In genomic region chr1:81703352-81703735, GRCh38 we compare ENCODE assay signal across 16 cellular contexts.
DNase-seq lines count a peak whose midpoint lies in the region; ATAC-seq and TF ChIP-seq lines count a peak whose summit lies in the region.
"Had no signal": no experiment of that assay in that cellular context is flagged by ENCODE, and none has a peak within 500 bp of the region (broad histone marks: within the 10 kb centered on the region; RNA-seq: fewer than 3 reads in every experiment).

No MANE protein-coding gene starts in this region.

- H3K27me3 ChIP-seq in breast epithelium (no peaks in the 10 kb centered on the region), endodermal cell (ENCODE audit: control insufficient read depth, insufficient read depth, low read length, poor library complexity, severe bottlenecking) (no peaks in the 10 kb centered on the region)
- H3K27me3 ChIP-seq: tibial artery had no signal

- ATAC-seq in T-cell (replicated peaks in 1 of 4) = no peak
- ATAC-seq: activated T-cell treated with anti-CD3 and anti-CD28 coated beads, Interleukin-2, amount 50 U/mL, for 72 hours had no signal

- H3K36me3 Mint-ChIP-seq in MCF 10A (ENCODE audit: insufficient read depth, unreplicated experiment) = peaks cover 5% of the 10 kb centered on the region
- H3K36me3 Mint-ChIP-seq in endodermal cell (ENCODE audit: low read depth) = no peaks in the 10 kb centered on the region
- no peaks in the 10 kb centered on the region for H3K36me3 Mint-ChIP-seq in T-cell
- H3K36me3 Mint-ChIP-seq: memory B cell had no signal

- H3K9me3 Mint-ChIP-seq in MCF 10A (ENCODE audit: unreplicated experiment) = no peaks in the 10 kb centered on the region
- no peaks in the 10 kb centered on the region for H3K9me3 Mint-ChIP-seq in endodermal cell
- peaks cover 6 to 20% (median 8%) of the 10 kb centered on the region in 3 donors for H3K9me3 Mint-ChIP-seq in T-cell

- DNase-seq in MCF 10A (ENCODE audit: unreplicated experiment) (peak; percentile 52), breast epithelium (ENCODE audit: low spot score in 2 of 2) (no peak), astrocyte of the spinal cord (ENCODE audit: low read depth, low spot score) (peak; percentile 73), glomerular visceral epithelial cell (ENCODE audit: extremely low spot score) (peak; percentile 27), germinal center (ENCODE audit: low spot score) (no peak), endodermal cell (no peak), NCI-H1105 (lab: John Stamatoyannopoulos, UW) (no peak), T-cell (no peak)
- DNase-seq: 8988T; activated CD4-positive, alpha-beta T cell treated with anti-CD3 and anti-CD28 coated beads for 1 hour; activated T-cell treated with anti-CD3 and anti-CD28 coated beads, Interleukin-2, amount 50 U/mL, for 72 hours; aorta; stimulated activated CD4-positive, alpha-beta T cell treated with anti-CD3 and anti-CD28 coated beads, Interleukin-15, amount 100 ng/mL, for 24 hours; tibial artery had no signal

- TF ChIP-seq CTCF in MCF 10A (IDR thresholded peaks at IDR 0.05; ENCODE audit: unreplicated experiment) (no peak), breast epithelium (IDR thresholded peaks at IDR 0.05) (no peak), astrocyte of the spinal cord (IDR thresholded peaks at IDR 0.05; ENCODE audit: low read depth, low read length) (no peak), endodermal cell (conservative IDR thresholded peaks at IDR 0.05) (no peak)

- H3K4me1 ChIP-seq in breast epithelium (no peaks in the 10 kb centered on the region), endodermal cell (ENCODE audit: control insufficient read depth, insufficient read depth, low read length) (peaks cover 4% of the 10 kb centered on the region)
- H3K4me1 ChIP-seq: parathyroid adenoma, tibial artery had no signal

- peak overlapping the region; percentile 86 for H3K27ac Mint-ChIP-seq in MCF 10A (ENCODE audit: low read depth, unreplicated experiment)
- no peak overlapping the region for H3K27ac Mint-ChIP-seq in endodermal cell
- H3K27ac Mint-ChIP-seq in T-cell = no peak overlapping the region
- H3K27ac Mint-ChIP-seq: activated T-cell treated with anti-CD3 and anti-CD28 coated beads, Interleukin-2, amount 50 U/mL, for 72 hours; memory B cell had no signal

- H3K4me3 ChIP-seq in breast epithelium (no peak overlapping the region), astrocyte of the spinal cord (ENCODE audit: low read depth, low read length) (no peak overlapping the region), endodermal cell (ENCODE audit: low read length) (no peak overlapping the region)
- H3K4me3 ChIP-seq: tibial artery had no signal

- no peak for TF ChIP-seq POLR2A in breast epithelium (IDR thresholded peaks at IDR 0.05)

- no TSS peak for BruUV-seq in MCF 10A (replicated peaks; lab: Mats Ljungman, UMichigan)

- H3K36me3 ChIP-seq in breast epithelium (no peaks in the 10 kb centered on the region), endodermal cell (ENCODE audit: control insufficient read depth, insufficient read depth, low read length) (no peaks in the 10 kb centered on the region)
- H3K36me3 ChIP-seq: tibial artery had no signal

- peaks cover 49% of the 10 kb centered on the region for H3K4me1 Mint-ChIP-seq in MCF 10A (ENCODE audit: insufficient read depth, unreplicated experiment)
- peaks cover 15% of the 10 kb centered on the region for H3K4me1 Mint-ChIP-seq in endodermal cell
- no peaks in the 10 kb centered on the region for H3K4me1 Mint-ChIP-seq in T-cell
- H3K4me1 Mint-ChIP-seq: memory B cell had no signal

- in situ Hi-C loops in astrocyte of the spinal cord (cut with HindIII; ENCODE audit: low sequenced_read_pairs) = no loop called here

- intact Hi-C loops in MCF 10A (cut with micrococcal nuclease) = no loop called here
- intact Hi-C loops in breast epithelium (cut with DNase I; ENCODE audit: low total_unique reads) = no loop called here

- POLR2A ChIA-PET in MCF 10A (lab: Yijun Ruan, JAX) = interaction anchor here (0.7 to 1.9 kb wide), 3 partner anchors 12 to 1405 kb away, joined by 3 to 8 read pairs (median 6); no protein-coding TSS in a partner anchor
- POLR2A ChIA-PET in T-cell (lab: Charles Lee) = no interaction called here

- 95 to 100% methylated on average over 1 to 3 of the region's 3 CpGs for whole genome bisulfite sequencing in endodermal cell (ENCODE audit: insufficient coverage in 1 of 2, insufficient read length in 1 of 2), 2 experiments

- H3K27me3 Mint-ChIP-seq in MCF 10A (ENCODE audit: insufficient read depth, unreplicated experiment) = no peaks in the 10 kb centered on the region
- no peaks in the 10 kb centered on the region for H3K27me3 Mint-ChIP-seq in endodermal cell (ENCODE audit: insufficient read depth)
- no peaks in the 10 kb centered on the region for H3K27me3 Mint-ChIP-seq in T-cell

- no peaks in the 10 kb centered on the region for H3K9me3 ChIP-seq in breast epithelium
- no peaks in the 10 kb centered on the region for H3K9me3 ChIP-seq in endodermal cell (ENCODE audit: control insufficient read depth, low read length)
- H3K9me3 ChIP-seq: tibial artery had no signal

- H3K9ac ChIP-seq in endodermal cell (ENCODE audit: extremely low read depth, low read length, poor library complexity, severe bottlenecking) = no peak overlapping the region
- H3K9ac ChIP-seq: parathyroid adenoma had no signal

- CTCF ChIA-PET in MCF 10A (lab: Yijun Ruan, JAX) (no interaction called here), T-cell (lab: Charles Lee) (no interaction called here)

- H3K27ac ChIP-seq in breast epithelium (no peak overlapping the region), endodermal cell (ENCODE audit: low read depth, low read length) (no peak overlapping the region)
- H3K27ac ChIP-seq: parathyroid adenoma, tibial artery had no signal

- H3K4me3 Mint-ChIP-seq in MCF 10A (ENCODE audit: unreplicated experiment) (peak overlapping the region; percentile 56), endodermal cell (no peak overlapping the region), T-cell (no peak overlapping the region)
- H3K4me3 Mint-ChIP-seq: activated T-cell treated with anti-CD3 and anti-CD28 coated beads, Interleukin-2, amount 50 U/mL, for 72 hours; memory B cell had no signal

Comparison
In these comparisons a context has a peak if more than half of its experiments do, and no peak if none do; other contexts are left out.
1. DNase-seq: peak in MCF 10A (single experiment), astrocyte of the spinal cord (single experiment) and glomerular visceral epithelial cell (single experiment); none in breast epithelium (0 of 2), germinal center (single experiment), endodermal cell (single experiment), NCI-H1105 (single experiment) and T-cell (0 of 34).